In the genomic region with DNA sequence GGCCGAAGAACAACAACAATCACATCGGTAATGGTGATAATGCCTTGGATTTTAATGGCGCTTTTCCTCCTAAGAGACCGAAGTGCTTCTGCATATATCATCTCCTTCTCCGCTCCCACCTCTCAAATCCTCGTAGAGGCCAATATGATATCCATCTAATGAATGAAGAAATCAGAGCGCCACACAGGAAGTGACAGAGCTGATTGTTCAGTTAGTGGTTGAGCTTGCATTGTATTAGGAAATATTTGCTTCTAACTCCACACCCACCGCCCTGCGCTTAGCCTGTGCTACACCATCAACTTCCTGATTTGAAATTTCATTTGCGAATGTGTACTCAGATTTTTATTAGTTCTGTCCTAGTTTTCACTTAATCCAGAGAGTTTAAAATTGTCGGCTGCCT, we compare ENCODE assay signal across 7 cellular contexts.
A peak's percentile ranks its signal among the peaks of the same experiment; 100 is the strongest.
DNase-seq lines count a peak whose midpoint lies in the region; ATAC-seq and TF ChIP-seq lines count a peak whose summit lies in the region.
"Not testable (repeated sequence)": the region's sequence is repeated elsewhere in the genome, so short reads cannot be mapped to it uniquely, and the experiment has no call there.

No MANE protein-coding gene starts in this region.

- not testable (repeated sequence) for TF ChIP-seq CTCF in SK-N-SH (IDR thresholded peaks at IDR 0.05); glutamatergic neuron (IDR thresholded peaks at IDR 0.05; ENCODE audit: partially characterized antibody, unreplicated experiment)

- not testable (repeated sequence) for H3K4me1 ChIP-seq in SK-N-SH (ENCODE audit: control insufficient read depth in 1 of 2, insufficient read depth in 2 of 2, low read depth in 1 of 2, low read length in 1 of 2); naive thymus-derived CD4-positive, alpha-beta T cell (ENCODE audit: control insufficient read depth in 2 of 2, insufficient read depth in 2 of 2, low read length in 2 of 2)

- 31% methylated on average over 8 of the region's 11 CpGs for WGBS in SK-N-SH (ENCODE audit: low lambda C conversion rate)

- intact Hi-C loops in dendritic cell treated with granulocyte-macrophage colony-stimulating factor and Interleukin-4, amounts not matched to agents 40 ng/mL and 50 ng/mL, for 4 days (cut with micrococcal nuclease); naive thymus-derived CD4-positive, alpha-beta T cell (cut with micrococcal nuclease): not testable (repeated sequence)

- peaks cover 32% of the 10 kb centered on the region for H3K27me3 ChIP-seq in SK-N-SH (ENCODE audit: insufficient read depth)
- not testable (repeated sequence) for H3K27me3 ChIP-seq in naive thymus-derived CD4-positive, alpha-beta T cell (ENCODE audit: control insufficient read depth in 2 of 2, insufficient read depth in 2 of 2, low read length in 2 of 2)

- H3K9ac ChIP-seq in SK-N-SH: not testable (repeated sequence)

- H3K4me2 ChIP-seq in SK-N-SH: not testable (repeated sequence)

- H3K79me2 ChIP-seq in SK-N-SH (ENCODE audit: insufficient read depth): not testable (repeated sequence)

- H3K27me3 Mint-ChIP-seq in dendritic cell treated with granulocyte-macrophage colony-stimulating factor and Interleukin-4, amounts not matched to agents 40 ng/mL and 50 ng/mL, for 4 days; glutamatergic neuron (ENCODE audit: unreplicated experiment): not testable (repeated sequence)
- peaks cover 6 to 10% (median 9%) of the 10 kb centered on the region in 5 donors for H3K27me3 Mint-ChIP-seq in naive thymus-derived CD4-positive, alpha-beta T cell

- H3K4me3 Mint-ChIP-seq in dendritic cell treated with granulocyte-macrophage colony-stimulating factor and Interleukin-4, amounts not matched to agents 40 ng/mL and 50 ng/mL, for 4 days: peak overlapping the region; percentile 23
- peak overlapping the region; percentile 90 for H3K4me3 Mint-ChIP-seq in glutamatergic neuron (ENCODE audit: unreplicated experiment)
- not testable (repeated sequence) for H3K4me3 Mint-ChIP-seq in naive thymus-derived CD4-positive, alpha-beta T cell

- DNase-seq in CD1c-positive myeloid dendritic cell (ENCODE audit: extremely low spot score) (peak; percentile 17), MV-4-11 (lab: John Stamatoyannopoulos, UW) (peak; percentile 30), NOMO-1 (lab: John Stamatoyannopoulos, UW; ENCODE audit: unreplicated experiment in 2 of 2) (peak; percentile 45 to 74)
- not testable (repeated sequence) for DNase-seq in SK-N-SH; glutamatergic neuron; naive thymus-derived CD4-positive, alpha-beta T cell

- ATAC-seq in naive thymus-derived CD4-positive, alpha-beta T cell: peak; percentile 75

- TF ChIP-seq RAD21 in SK-N-SH (IDR thresholded peaks at IDR 0.05; ENCODE audit: low read length): not testable (repeated sequence)

- H3K36me3 Mint-ChIP-seq in dendritic cell treated with granulocyte-macrophage colony-stimulating factor and Interleukin-4, amounts not matched to agents 40 ng/mL and 50 ng/mL, for 4 days (ENCODE audit: low read depth); glutamatergic neuron (ENCODE audit: unreplicated experiment); naive thymus-derived CD4-positive, alpha-beta T cell: not testable (repeated sequence)

- not testable (repeated sequence) for H3K4me3 ChIP-seq in SK-N-SH (ENCODE audit: low read depth in 2 of 2, low read length in 1 of 2); naive thymus-derived CD4-positive, alpha-beta T cell (ENCODE audit: low read length)

- 0 out of 2 replicates have a peak overlapping the region, but pooled peaks have one; percentile 46 for H2AFZ ChIP-seq in SK-N-SH (ENCODE audit: low read depth)

- not testable (repeated sequence) for H3F3A ChIP-seq in SK-N-SH (replicated peaks; ENCODE audit: insufficient read depth)

- H3K9me2 ChIP-seq in SK-N-SH: not testable (repeated sequence)

- not testable (repeated sequence) for H3K27ac Mint-ChIP-seq in dendritic cell treated with granulocyte-macrophage colony-stimulating factor and Interleukin-4, amounts not matched to agents 40 ng/mL and 50 ng/mL, for 4 days; naive thymus-derived CD4-positive, alpha-beta T cell
- H3K27ac Mint-ChIP-seq in glutamatergic neuron (ENCODE audit: unreplicated experiment): peak overlapping the region; percentile 72

- CTCF ChIA-PET in SK-N-SH (lab: Yijun Ruan, JAX); naive thymus-derived CD4-positive, alpha-beta T cell (lab: Charles Lee): not testable (repeated sequence)

- H3K4me1 Mint-ChIP-seq in dendritic cell treated with granulocyte-macrophage colony-stimulating factor and Interleukin-4, amounts not matched to agents 40 ng/mL and 50 ng/mL, for 4 days (ENCODE audit: low read depth); naive thymus-derived CD4-positive, alpha-beta T cell: not testable (repeated sequence)
- H3K4me1 Mint-ChIP-seq in glutamatergic neuron (ENCODE audit: low read depth, unreplicated experiment): peaks cover 20% of the 10 kb centered on the region

- POLR2A ChIA-PET in SK-N-SH (lab: Yijun Ruan, JAX); naive thymus-derived CD4-positive, alpha-beta T cell (lab: Charles Lee): not testable (repeated sequence)

- H3K36me3 ChIP-seq in SK-N-SH (replicated peaks in 1 of 2; ENCODE audit: control insufficient read depth in 1 of 2, insufficient read depth in 2 of 2, low read length in 1 of 2); naive thymus-derived CD4-positive, alpha-beta T cell (ENCODE audit: control insufficient read depth in 2 of 3, insufficient read depth in 3 of 3, low read length in 3 of 3): not testable (repeated sequence)

- peaks cover 20% of the 10 kb centered on the region for H3K9me3 Mint-ChIP-seq in dendritic cell treated with granulocyte-macrophage colony-stimulating factor and Interleukin-4, amounts not matched to agents 40 ng/mL and 50 ng/mL, for 4 days
- H3K9me3 Mint-ChIP-seq in glutamatergic neuron (ENCODE audit: unreplicated experiment): not testable (repeated sequence)
- peaks cover 0 to 15% (median 5%) of the 10 kb centered on the region in 11 donors for H3K9me3 Mint-ChIP-seq in naive thymus-derived CD4-positive, alpha-beta T cell

- not testable (repeated sequence) for H3K27ac ChIP-seq in SK-N-SH (ENCODE audit: low read depth in 2 of 2, low read length in 1 of 2); naive thymus-derived CD4-positive, alpha-beta T cell (ENCODE audit: low read depth, low read length)

- not testable (repeated sequence) for TF ChIP-seq EP300 in SK-N-SH (IDR thresholded peaks at IDR 0.05; ENCODE audit: borderline replicate concordance in 1 of 2, low read depth in 1 of 2, low read length in 1 of 2)

- H4K20me1 ChIP-seq in SK-N-SH (ENCODE audit: insufficient read depth): not testable (repeated sequence)

- not testable (repeated sequence) for H3K9me3 ChIP-seq in SK-N-SH; naive thymus-derived CD4-positive, alpha-beta T cell (ENCODE audit: control insufficient read depth in 2 of 3, low read length in 3 of 3)
